ENCODE assay signal across 15 cellular contexts in the genomic region with DNA sequence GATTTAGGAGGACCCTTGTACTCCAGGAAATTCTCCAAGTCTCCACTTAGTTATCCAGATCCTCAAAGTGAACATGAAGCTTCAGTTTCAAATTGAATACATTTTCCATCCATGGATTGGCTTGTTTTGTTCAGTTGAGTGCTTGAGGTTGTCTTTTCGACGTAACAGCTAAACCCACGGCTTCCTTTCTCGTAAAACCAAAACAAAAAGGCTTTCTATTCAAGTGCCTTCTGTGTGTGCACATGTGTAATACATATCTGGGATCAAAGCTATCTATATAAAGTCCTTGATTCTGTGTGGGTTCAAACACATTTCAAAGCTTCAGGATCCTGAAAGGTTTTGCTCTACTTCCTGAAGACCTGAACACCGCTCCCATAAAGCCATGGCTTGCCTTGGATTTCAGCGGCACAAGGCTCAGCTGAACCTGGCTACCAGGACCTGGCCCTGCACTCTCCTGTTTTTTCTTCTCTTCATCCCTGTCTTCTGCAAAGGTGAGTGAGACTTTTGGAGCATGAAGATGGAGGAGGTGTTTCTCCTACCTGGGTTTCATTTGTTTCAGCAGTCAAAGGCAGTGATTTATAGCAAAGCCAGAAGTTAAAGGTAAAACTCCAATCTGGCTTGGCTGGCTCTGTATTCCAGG. TPM values are rescaled to one million over a fixed set of nuclear protein-coding genes. Genes with fewer than 3 reads are reported as not detected.
A peak's percentile ranks its signal among the peaks of the same experiment; 100 is the strongest.
DNase-seq lines count a peak whose midpoint lies in the region; ATAC-seq and TF ChIP-seq lines count a peak whose summit lies in the region.
"Had no signal": no experiment of that assay in that cellular context is flagged by ENCODE, and none has a peak within 500 bp of the region (broad histone marks: within the 10 kb centered on the region; RNA-seq: fewer than 3 reads in every experiment).

Gene CTLA4 (plus strand): TSS at position 211 of the 640 bp plus-strand sequence. CDS start 172 bp downstream, at position 383.

- intact Hi-C loops in activated CD4-positive, alpha-beta memory T cell treated with anti-CD3 and anti-CD28 coated beads for 36 hours (cut with micrococcal nuclease) = loop anchor here (1.0 to 5.0 kb wide), 3 partner anchors 9 to 130 kb away; no protein-coding TSS in a partner anchor
- intact Hi-C loops in adrenal gland (cut with DNase I) = no loop called here

- CTCF ChIA-PET in activated CD4-positive, alpha-beta memory T cell treated with anti-CD3 and anti-CD28 coated beads for 36 hours (lab: Charles Lee) = interaction anchor here (0.6 to 7.8 kb wide), 15 partner anchors 7 to 268 kb away, joined by 3 to 66 read pairs (median 5); no protein-coding TSS in a partner anchor

- no peaks in the 10 kb centered on the region for H3K27me3 Mint-ChIP-seq in activated T-cell treated with anti-CD3 and anti-CD28 coated beads, Interleukin-2, amount 50 U/mL, for 24 hours
- H3K27me3 Mint-ChIP-seq in activated CD4-positive, alpha-beta memory T cell treated with anti-CD3 and anti-CD28 coated beads for 36 hours = no peaks in the 10 kb centered on the region
- H3K27me3 Mint-ChIP-seq in effector memory CD8-positive, alpha-beta T cell = no peaks in the 10 kb centered on the region
- H3K27me3 Mint-ChIP-seq: brain had no signal

- no peak for TF ChIP-seq CTCF in adrenal gland (IDR thresholded peaks at IDR 0.05)

- H3K36me3 Mint-ChIP-seq in activated T-cell treated with anti-CD3 and anti-CD28 coated beads, Interleukin-2, amount 50 U/mL, for 24 hours (ENCODE audit: low read depth) = peaks cover 55% of the 10 kb centered on the region
- peaks cover 58% of the 10 kb centered on the region for H3K36me3 Mint-ChIP-seq in activated CD4-positive, alpha-beta memory T cell treated with anti-CD3 and anti-CD28 coated beads for 36 hours
- H3K36me3 Mint-ChIP-seq in effector memory CD8-positive, alpha-beta T cell (ENCODE audit: insufficient read depth) = peaks cover 10% of the 10 kb centered on the region
- H3K36me3 Mint-ChIP-seq: brain had no signal

- H3K4me1 ChIP-seq in thymus (ENCODE audit: control insufficient read depth, insufficient read depth, low read length) = peaks cover 5% of the 10 kb centered on the region
- no peaks in the 10 kb centered on the region for H3K4me1 ChIP-seq in adrenal gland (replicated peaks in 1 of 2)

- peaks cover 86% of the 10 kb centered on the region for H3K4me1 Mint-ChIP-seq in activated T-cell treated with anti-CD3 and anti-CD28 coated beads, Interleukin-2, amount 50 U/mL, for 24 hours (ENCODE audit: low read depth)
- peaks cover 64% of the 10 kb centered on the region for H3K4me1 Mint-ChIP-seq in activated CD4-positive, alpha-beta memory T cell treated with anti-CD3 and anti-CD28 coated beads for 36 hours (ENCODE audit: low read depth)
- peaks cover 33 to 36% of the 10 kb centered on the region in 2 donors for H3K4me1 Mint-ChIP-seq in effector memory CD8-positive, alpha-beta T cell (ENCODE audit: low read depth in 2 of 2)
- H3K4me1 Mint-ChIP-seq: nephron progenitor cell had no signal

- peak; percentile 40 for ATAC-seq in effector memory CD8-positive, alpha-beta T cell (replicated peaks)
- no peak for ATAC-seq in HG03095 (IDR thresholded peaks at IDR 0.05; ENCODE audit: unreplicated experiment)
- ATAC-seq: left ventricle myocardium superior had no signal

- peaks cover 9% of the 10 kb centered on the region for H3K9me3 Mint-ChIP-seq in activated T-cell treated with anti-CD3 and anti-CD28 coated beads, Interleukin-2, amount 50 U/mL, for 24 hours
- peaks cover 12% of the 10 kb centered on the region for H3K9me3 Mint-ChIP-seq in activated CD4-positive, alpha-beta memory T cell treated with anti-CD3 and anti-CD28 coated beads for 36 hours
- no peaks in the 10 kb centered on the region for H3K9me3 Mint-ChIP-seq in effector memory CD8-positive, alpha-beta T cell

- H3K27ac ChIP-seq in thymus (ENCODE audit: low read depth) (peak within 1 kb of the TSS; percentile 74), adrenal gland (no peak within 1 kb of the TSS)

- H3K27ac Mint-ChIP-seq in activated T-cell treated with anti-CD3 and anti-CD28 coated beads, Interleukin-2, amount 50 U/mL, for 24 hours = peak within 1 kb of the TSS; percentile 92
- H3K27ac Mint-ChIP-seq in activated CD4-positive, alpha-beta memory T cell treated with anti-CD3 and anti-CD28 coated beads for 36 hours = peak within 1 kb of the TSS; percentile 98
- peak within 1 kb of the TSS; percentile 86 to 91 for H3K27ac Mint-ChIP-seq in effector memory CD8-positive, alpha-beta T cell
- H3K27ac Mint-ChIP-seq: brain, nephron progenitor cell had no signal

- H3K4me3 Mint-ChIP-seq in activated T-cell treated with anti-CD3 and anti-CD28 coated beads, Interleukin-2, amount 50 U/mL, for 24 hours = peak within 1 kb of the TSS; percentile 94
- H3K4me3 Mint-ChIP-seq in activated CD4-positive, alpha-beta memory T cell treated with anti-CD3 and anti-CD28 coated beads for 36 hours = peak within 1 kb of the TSS; percentile 92
- H3K4me3 Mint-ChIP-seq in effector memory CD8-positive, alpha-beta T cell = peak within 1 kb of the TSS; percentile 65 to 67
- H3K4me3 Mint-ChIP-seq: brain, nephron progenitor cell had no signal

- H3K36me3 ChIP-seq in thymus (ENCODE audit: control insufficient read depth, insufficient read depth) = no peaks in the 10 kb centered on the region
- H3K36me3 ChIP-seq in adrenal gland (replicated peaks in 1 of 2) = no peaks in the 10 kb centered on the region

- TF ChIP-seq POLR2A in adrenal gland (IDR thresholded peaks at IDR 0.05) = no peak

- H3K4me3 ChIP-seq in thymus (ENCODE audit: low read length) = peak within 1 kb of the TSS; percentile 27
- H3K4me3 ChIP-seq in adrenal gland = no peak within 1 kb of the TSS

- H3K27me3 ChIP-seq in thymus (ENCODE audit: control insufficient read depth, insufficient read depth) (no peaks in the 10 kb centered on the region), adrenal gland (no peaks in the 10 kb centered on the region)

- POLR2A ChIA-PET in activated CD4-positive, alpha-beta memory T cell treated with anti-CD3 and anti-CD28 coated beads for 36 hours (lab: Charles Lee) = interaction anchor here (0.7 to 13.4 kb wide), 31 partner anchors 6 to 1598 kb away, joined by 3 to 212 read pairs (median 15); partner anchors contain the start of genes CD28 and ICOS

- H3K9me3 ChIP-seq in thymus (ENCODE audit: control insufficient read depth) = no peaks in the 10 kb centered on the region
- no peaks in the 10 kb centered on the region for H3K9me3 ChIP-seq in adrenal gland (replicated peaks in 1 of 3)

- 32% methylated on average over 6 of the region's 6 CpGs for WGBS in thymus
- 68 to 81% (median 79%) methylated on average over 6 of the region's 6 CpGs for WGBS in adrenal gland, 4 donors

- peak; percentile 63 for DNase-seq in activated T-cell treated with anti-CD3 and anti-CD28 coated beads, Interleukin-2, amount 50 U/mL, for 24 hours
- DNase-seq in activated T-cell treated with anti-CD3 and anti-CD28 coated beads for 4 hours = no peak
- peak; percentile 46 for DNase-seq in activated CD4-positive, alpha-beta memory T cell treated with anti-CD3 and anti-CD28 coated beads for 36 hours
- DNase-seq in effector memory CD8-positive, alpha-beta T cell = no peak
- DNase-seq in HPDE6-E6E7 (ENCODE audit: extremely low spot score) = no peak
- DNase-seq in adrenal gland = no peak
- DNase-seq: GOT3; left ventricle myocardium superior; MV-4-11; nephron progenitor cell; SHP77; stimulated activated CD4-positive, alpha-beta T cell treated with anti-CD3 and anti-CD28 coated beads, Interleukin-4, amount 100 ng/mL, for 1 hour had no signal

RNA-seq across cellular contexts. Expression of gene CTLA4, which starts in this region (rescaled TPM):
- 100 to 1,000 TPM; 245 to 254 TPM for total RNA-seq in activated CD4-positive, alpha-beta memory T cell treated with anti-CD3 and anti-CD28 coated beads for 36 hours
- polyA plus RNA-seq in thymus (12.3 TPM), adrenal gland (under 1 TPM in 2 of 3 donors, not detected in 1; 0.03 to 0.15 TPM)
- under 1 TPM in 1 of 8 donors, not detected in 7; 0.50 TPM for total RNA-seq in adrenal gland
- total RNA-seq: left ventricle myocardium superior had no signal

Comparison
In these comparisons a context has a peak if more than half of its experiments do, and no peak if none do; other contexts are left out.
1. RNA of gene CTLA4 (total RNA-seq): 245 to 254 TPM in activated CD4-positive, alpha-beta memory T cell treated with anti-CD3 and anti-CD28 coated beads for 36 hours; 0.50 TPM in adrenal gland; every median in the first group is over 100 times any median in the second.
2. RNA of gene CTLA4 (polyA plus RNA-seq): 12.3 TPM in thymus (single experiment); 0.03 to 0.15 TPM in adrenal gland; every median in the first group is over 10 times any median in the second.
3. DNase-seq: peak in activated T-cell treated with anti-CD3 and anti-CD28 coated beads, Interleukin-2, amount 50 U/mL, for 24 hours (single experiment) and activated CD4-positive, alpha-beta memory T cell treated with anti-CD3 and anti-CD28 coated beads for 36 hours (single experiment); none in activated T-cell treated with anti-CD3 and anti-CD28 coated beads for 4 hours (single experiment), effector memory CD8-positive, alpha-beta T cell (0 of 3), HPDE6-E6E7 (single experiment) and adrenal gland (0 of 7).
4. Peak in every context shown above with its lines, with median percentiles within 50 percentile points of each other: H3K27ac Mint-ChIP-seq and H3K4me3 Mint-ChIP-seq.